Comparison of ENCODE assay signal across 8 cellular contexts in genomic region chr19:12365094-12365371, GRCh38. TPM values are rescaled to one million over a fixed set of nuclear protein-coding genes. Genes with fewer than 3 reads are reported as not detected.
A peak's percentile ranks its signal among the peaks of the same experiment; 100 is the strongest.
DNase-seq lines count a peak whose midpoint lies in the region; ATAC-seq and TF ChIP-seq lines count a peak whose summit lies in the region.

No MANE protein-coding gene starts in this region.

- H3K4me1 Mint-ChIP-seq in effector memory CD8-positive, alpha-beta T cell (ENCODE audit: low read depth in 2 of 2) = peaks cover 14 to 15% of the 10 kb centered on the region in 2 donors

- no peaks in the 10 kb centered on the region for H3K36me3 ChIP-seq in Panc1 (ENCODE audit: control insufficient read depth, insufficient read depth, low read length)
- H3K36me3 ChIP-seq in uterus = no peaks in the 10 kb centered on the region

- H3K27ac ChIP-seq in Panc1 (ENCODE audit: low read length) = peak overlapping the region; percentile 71
- H3K27ac ChIP-seq in uterus = peak overlapping the region; percentile 84 to 94

- no peak for TF ChIP-seq POLR2A in uterus (IDR thresholded peaks at IDR 0.05)

- peak overlapping the region; percentile 92 to 95 for H3K4me3 Mint-ChIP-seq in effector memory CD8-positive, alpha-beta T cell

- CTCF ChIA-PET in Panc1 (lab: Charles Lee) = interaction anchor here (0.6 to 1.2 kb wide), 4 partner anchors 32 to 567 kb away, joined by 4 to 6 read pairs (median 6); partner anchors contain the start of gene ZNF563

- ATAC-seq in GM19395 (IDR thresholded peaks at IDR 0.05; ENCODE audit: unreplicated experiment) = peak; percentile 25
- ATAC-seq in Panc1 = peak; percentile 75
- ATAC-seq in effector memory CD8-positive, alpha-beta T cell (replicated peaks) = peak; percentile 11
- ATAC-seq in HG02798 (IDR thresholded peaks at IDR 0.05; ENCODE audit: poor library complexity, unreplicated experiment) = no peak

- in situ Hi-C loops in Panc1 (cut with HindIII; ENCODE audit: low pct_unique_long_range_greater_than_20kb, low sequenced_read_pairs) = no loop called here

- H3K27ac Mint-ChIP-seq in effector memory CD8-positive, alpha-beta T cell = peak overlapping the region; percentile 86 to 89

- no peaks in the 10 kb centered on the region for H3K27me3 ChIP-seq in Panc1 (ENCODE audit: control insufficient read depth, insufficient read depth, low read length)
- no peaks in the 10 kb centered on the region for H3K27me3 ChIP-seq in mononuclear cell (ENCODE audit: insufficient read depth, low read length)
- no peaks in the 10 kb centered on the region for H3K27me3 ChIP-seq in uterus

- H3K9me3 Mint-ChIP-seq in effector memory CD8-positive, alpha-beta T cell = no peaks in the 10 kb centered on the region

- TF ChIP-seq CTCF in Panc1 (IDR thresholded peaks at IDR 0.05) = no peak
- TF ChIP-seq CTCF in uterus (IDR thresholded peaks at IDR 0.05) = no peak

- H3K4me3 ChIP-seq in Panc1 (ENCODE audit: low read depth in 2 of 2, low read length in 2 of 2) (peak overlapping the region; percentile 67 to 82), mononuclear cell (ENCODE audit: low read length) (peak overlapping the region; percentile 58), uterus (peak overlapping the region; percentile 73 to 84)

- H3K27me3 Mint-ChIP-seq in effector memory CD8-positive, alpha-beta T cell = peaks cover 4 to 22% of the 10 kb centered on the region in 2 donors

- peak; percentile 49 for DNase-seq in 8988T
- DNase-seq in Panc1 (ENCODE audit: low read depth, low spot score) = no peak
- no peak for DNase-seq in effector memory CD8-positive, alpha-beta T cell
- DNase-seq in uterus = peak in 1 of 2 donors; percentile 16
- DNase-seq in SIG-M5 (lab: John Stamatoyannopoulos, UW) = no peak

- POLR2A ChIA-PET in Panc1 (lab: Charles Lee) = interaction anchor here (0.6 kb wide), 2 partner anchors 64 to 240 kb away, joined by 3 to 4 read pairs; no protein-coding TSS in a partner anchor

- 0 out of 2 replicates have a peak, but pooled peaks cover 3% of the 10 kb centered on the region for H3K4me1 ChIP-seq in Panc1 (ENCODE audit: control insufficient read depth, insufficient read depth, low read length)
- peaks cover 18% of the 10 kb centered on the region for H3K4me1 ChIP-seq in mononuclear cell (ENCODE audit: insufficient read depth, low read length)
- no peaks in the 10 kb centered on the region for H3K4me1 ChIP-seq in uterus

- no TSS peak for BruUV-seq in Panc1 (replicated peaks; lab: Mats Ljungman, UMichigan)

- intact Hi-C loops in Panc1 (cut with micrococcal nuclease; ENCODE audit: unreplicated experiment) = no loop called here
- intact Hi-C loops in uterus (cut with DNase I; ENCODE audit: low total_unique reads) = no loop called here

- H3K36me3 Mint-ChIP-seq in effector memory CD8-positive, alpha-beta T cell (ENCODE audit: insufficient read depth) = no peaks in the 10 kb centered on the region

- peaks cover 3% of the 10 kb centered on the region; the same call in 1 of the 2 replicates for H3K9me3 ChIP-seq in Panc1 (ENCODE audit: control insufficient read depth, insufficient read depth, low read depth, low read length)
- H3K9me3 ChIP-seq in mononuclear cell (ENCODE audit: low read depth, low read length) = no peaks in the 10 kb centered on the region
- no peaks in the 10 kb centered on the region for H3K9me3 ChIP-seq in uterus

RNA-seq across cellular contexts. Expression of gene ZNF442, which starts 0.5 kb away (rescaled TPM):
- total RNA-seq in Panc1 (2021; ENCODE audit: unreplicated experiment) (2.5 TPM), mononuclear cell (1.0 TPM), uterus (10 to 100 TPM in 2 of 4 donors, 1 to 10 TPM in 2; 5.0 to 15.4 (median 9.5) TPM)
- polyA plus RNA-seq in Panc1 (2012; ENCODE audit: insufficient read length) = 0.62 TPM

RNA-seq across cellular contexts. Expression of gene ZNF563, which starts 31.6 kb away (rescaled TPM):
- total RNA-seq in Panc1 (2021; ENCODE audit: unreplicated experiment) = 2.2 TPM
- 1.8 TPM for polyA plus RNA-seq in Panc1 (2012; ENCODE audit: insufficient read length)
- 3.1 TPM for total RNA-seq in mononuclear cell
- total RNA-seq in uterus = 1 to 10 TPM; 6.4 to 9.7 (median 7.9) TPM

RNA-seq across cellular contexts. Expression of gene ZNF799, which starts 36.0 kb away (rescaled TPM):
- 4.5 TPM for total RNA-seq in Panc1 (2021; ENCODE audit: unreplicated experiment)
- polyA plus RNA-seq in Panc1 (2012; ENCODE audit: insufficient read length) = 1.4 TPM
- total RNA-seq in mononuclear cell = 3.0 TPM
- total RNA-seq in uterus = 10 to 100 TPM; 10.3 to 12.9 (median 12.0) TPM
